Comparison of ENCODE assay signal across 1 cellular context in genomic region chr5:154857091-154857533, GRCh38.
TF ChIP-seq lines count a peak whose summit lies in the region.

No MANE protein-coding gene starts in this region.

TF ChIP-seq in K562, 482 proteins besides CTCF, POLR2A, EP300 and RAD21 (continued from another document):
- peak; percentile 80; the same call in 1 of the 2 replicates for TF ChIP-seq CREB3L1 (IDR thresholded peaks at IDR 0.05; ENCODE audit: borderline replicate concordance, low read depth)
- TF ChIP-seq GABPB1 (CRISPR knock-in tag; IDR thresholded peaks at IDR 0.05) = peak; percentile 57; the same call in 1 of the 2 replicates
- TF ChIP-seq ZFP36 (IDR thresholded peaks at IDR 0.05; ENCODE audit: low read depth, low read length, partially characterized antibody) = no peak
- peak; percentile 9 for TF ChIP-seq DACH1 (IDR thresholded peaks at IDR 0.05; ENCODE audit: partially characterized antibody)
- no peak for TF ChIP-seq TEAD1 (CRISPR knock-in tag; IDR thresholded peaks at IDR 0.05)
- TF ChIP-seq, protein P1, sequence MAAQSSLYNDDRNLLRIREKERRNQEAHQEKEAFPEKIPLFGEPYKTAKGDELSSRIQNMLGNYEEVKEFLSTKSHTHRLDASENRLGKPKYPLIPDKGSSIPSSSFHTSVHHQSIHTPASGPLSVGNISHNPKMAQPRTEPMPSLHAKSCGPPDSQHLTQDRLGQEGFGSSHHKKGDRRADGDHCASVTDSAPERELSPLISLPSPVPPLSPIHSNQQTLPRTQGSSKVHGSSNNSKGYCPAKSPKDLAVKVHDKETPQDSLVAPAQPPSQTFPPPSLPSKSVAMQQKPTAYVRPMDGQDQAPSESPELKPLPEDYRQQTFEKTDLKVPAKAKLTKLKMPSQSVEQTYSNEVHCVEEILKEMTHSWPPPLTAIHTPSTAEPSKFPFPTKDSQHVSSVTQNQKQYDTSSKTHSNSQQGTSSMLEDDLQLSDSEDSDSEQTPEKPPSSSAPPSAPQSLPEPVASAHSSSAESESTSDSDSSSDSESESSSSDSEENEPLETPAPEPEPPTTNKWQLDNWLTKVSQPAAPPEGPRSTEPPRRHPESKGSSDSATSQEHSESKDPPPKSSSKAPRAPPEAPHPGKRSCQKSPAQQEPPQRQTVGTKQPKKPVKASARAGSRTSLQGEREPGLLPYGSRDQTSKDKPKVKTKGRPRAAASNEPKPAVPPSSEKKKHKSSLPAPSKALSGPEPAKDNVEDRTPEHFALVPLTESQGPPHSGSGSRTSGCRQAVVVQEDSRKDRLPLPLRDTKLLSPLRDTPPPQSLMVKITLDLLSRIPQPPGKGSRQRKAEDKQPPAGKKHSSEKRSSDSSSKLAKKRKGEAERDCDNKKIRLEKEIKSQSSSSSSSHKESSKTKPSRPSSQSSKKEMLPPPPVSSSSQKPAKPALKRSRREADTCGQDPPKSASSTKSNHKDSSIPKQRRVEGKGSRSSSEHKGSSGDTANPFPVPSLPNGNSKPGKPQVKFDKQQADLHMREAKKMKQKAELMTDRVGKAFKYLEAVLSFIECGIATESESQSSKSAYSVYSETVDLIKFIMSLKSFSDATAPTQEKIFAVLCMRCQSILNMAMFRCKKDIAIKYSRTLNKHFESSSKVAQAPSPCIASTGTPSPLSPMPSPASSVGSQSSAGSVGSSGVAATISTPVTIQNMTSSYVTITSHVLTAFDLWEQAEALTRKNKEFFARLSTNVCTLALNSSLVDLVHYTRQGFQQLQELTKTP (IDR thresholded peaks at IDR 0.05; ENCODE audit: low read depth in 1 of 2, partially characterized antibody in 2 of 2) = peak in 1 of 2 experiments; percentile 3
- TF ChIP-seq, protein P2, sequence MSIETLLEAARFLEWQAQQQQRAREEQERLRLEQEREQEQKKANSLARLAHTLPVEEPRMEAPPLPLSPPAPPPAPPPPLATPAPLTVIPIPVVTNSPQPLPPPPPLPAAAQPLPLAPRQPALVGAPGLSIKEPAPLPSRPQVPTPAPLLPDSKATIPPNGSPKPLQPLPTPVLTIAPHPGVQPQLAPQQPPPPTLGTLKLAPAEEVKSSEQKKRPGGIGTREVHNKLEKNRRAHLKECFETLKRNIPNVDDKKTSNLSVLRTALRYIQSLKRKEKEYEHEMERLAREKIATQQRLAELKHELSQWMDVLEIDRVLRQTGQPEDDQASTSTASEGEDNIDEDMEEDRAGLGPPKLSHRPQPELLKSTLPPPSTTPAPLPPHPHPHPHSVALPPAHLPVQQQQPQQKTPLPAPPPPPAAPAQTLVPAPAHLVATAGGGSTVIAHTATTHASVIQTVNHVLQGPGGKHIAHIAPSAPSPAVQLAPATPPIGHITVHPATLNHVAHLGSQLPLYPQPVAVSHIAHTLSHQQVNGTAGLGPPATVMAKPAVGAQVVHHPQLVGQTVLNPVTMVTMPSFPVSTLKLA (conservative IDR thresholded peaks at IDR 0.05) = no peak
- TF ChIP-seq, protein P3, sequence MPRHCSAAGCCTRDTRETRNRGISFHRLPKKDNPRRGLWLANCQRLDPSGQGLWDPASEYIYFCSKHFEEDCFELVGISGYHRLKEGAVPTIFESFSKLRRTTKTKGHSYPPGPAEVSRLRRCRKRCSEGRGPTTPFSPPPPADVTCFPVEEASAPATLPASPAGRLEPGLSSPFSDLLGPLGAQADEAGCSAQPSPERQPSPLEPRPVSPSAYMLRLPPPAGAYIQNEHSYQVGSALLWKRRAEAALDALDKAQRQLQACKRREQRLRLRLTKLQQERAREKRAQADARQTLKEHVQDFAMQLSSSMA (CRISPR knock-in tag; IDR thresholded peaks at IDR 0.05) = 0 out of 2 replicates have a peak, but pooled peaks have one; percentile 55
- no peak for TF ChIP-seq KHSRP (IDR thresholded peaks at IDR 0.05)
- TF ChIP-seq THAP12 (CRISPR knock-in tag; IDR thresholded peaks at IDR 0.05) = 0 out of 2 replicates have a peak, but pooled peaks have one; percentile 28
- TF ChIP-seq ZNF707 (CRISPR knock-in tag; conservative IDR thresholded peaks at IDR 0.05) = 0 out of 2 replicates have a peak, but pooled peaks have one; percentile 13
- no peak for TF ChIP-seq HDAC8 (tag; IDR thresholded peaks at IDR 0.05)
- TF ChIP-seq E2F3 (CRISPR knock-in tag; IDR thresholded peaks at IDR 0.05) = no peak; the same call in 1 of the 2 replicates
- TF ChIP-seq MECOM (CRISPR knock-in tag; IDR thresholded peaks at IDR 0.05) = peak; percentile 60; the same call in 1 of the 2 replicates
- TF ChIP-seq RB1 (IDR thresholded peaks at IDR 0.05; ENCODE audit: low read depth) = peak; percentile 65; the same call in 1 of the 2 replicates
- no peak for TF ChIP-seq ETS2 (tag; IDR thresholded peaks at IDR 0.05; ENCODE audit: borderline replicate concordance, poor library complexity, severe bottlenecking)
- no peak for TF ChIP-seq MXD1 (CRISPR knock-in tag; IDR thresholded peaks at IDR 0.05; ENCODE audit: borderline replicate concordance, poor library complexity, severe bottlenecking)
- TF ChIP-seq ZNF384 (IDR thresholded peaks at IDR 0.05; ENCODE audit: low read depth, low read length) = no peak
- TF ChIP-seq CHD2 (IDR thresholded peaks at IDR 0.05; ENCODE audit: low read depth, low read length) = no peak
- peak; percentile 5 for TF ChIP-seq CHD1 (IDR thresholded peaks at IDR 0.05; ENCODE audit: low read length)
- TF ChIP-seq FOXK1 (CRISPR knock-in tag; IDR thresholded peaks at IDR 0.05; ENCODE audit: borderline replicate concordance) = 0 out of 2 replicates have a peak, but pooled peaks have one; percentile 51
- no peak for TF ChIP-seq STAG1 (CRISPR knock-in tag; IDR thresholded peaks at IDR 0.05; ENCODE audit: borderline replicate concordance)
- 0 out of 2 replicates have a peak, but pooled peaks have one; percentile 47 for TF ChIP-seq ZNF717 (CRISPR knock-in tag; IDR thresholded peaks at IDR 0.05)
- TF ChIP-seq, protein P4, sequence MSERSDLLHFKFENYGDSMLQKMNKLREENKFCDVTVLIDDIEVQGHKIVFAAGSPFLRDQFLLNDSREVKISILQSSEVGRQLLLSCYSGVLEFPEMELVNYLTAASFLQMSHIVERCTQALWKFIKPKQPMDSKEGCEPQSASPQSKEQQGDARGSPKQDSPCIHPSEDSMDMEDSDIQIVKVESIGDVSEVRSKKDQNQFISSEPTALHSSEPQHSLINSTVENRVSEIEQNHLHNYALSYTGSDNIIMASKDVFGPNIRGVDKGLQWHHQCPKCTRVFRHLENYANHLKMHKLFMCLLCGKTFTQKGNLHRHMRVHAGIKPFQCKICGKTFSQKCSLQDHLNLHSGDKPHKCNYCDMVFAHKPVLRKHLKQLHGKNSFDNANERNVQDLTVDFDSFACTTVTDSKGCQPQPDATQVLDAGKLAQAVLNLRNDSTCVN (CRISPR knock-in tag; IDR thresholded peaks at IDR 0.05) = no peak
- TF ChIP-seq BCLAF1 (IDR thresholded peaks at IDR 0.05; ENCODE audit: borderline replicate concordance in 1 of 2, control insufficient read depth in 1 of 2, low read depth in 2 of 2, low read length in 1 of 2) = 0 out of 4 replicates have a peak, but pooled peaks of 1 of the 2 experiments have one; percentile 10
